In genomic region chr4:186192068-186192751, GRCh38 we compare ENCODE assay signal across 9 cellular contexts. TPM values are rescaled to one million over a fixed set of nuclear protein-coding genes. Genes with fewer than 3 reads are reported as not detected.
DNase-seq lines count a peak whose midpoint lies in the region; TF ChIP-seq lines count a peak whose summit lies in the region.
"Had no signal": no experiment of that assay in that cellular context is flagged by ENCODE, and none has a peak within 500 bp of the region (broad histone marks: within the 10 kb centered on the region; RNA-seq: fewer than 3 reads in every experiment).

No MANE protein-coding gene starts in this region.

- H3K36me3 Mint-ChIP-seq in activated naive CD4-positive, alpha-beta T cell treated with anti-CD3 and anti-CD28 coated beads, Interleukin-2, amount 50 U/mL, for 24 hours: peaks cover 16% of the 10 kb centered on the region
- H3K36me3 Mint-ChIP-seq in neural crest cell (ENCODE audit: low read depth): peaks cover 14% of the 10 kb centered on the region

- peak overlapping the region; percentile 91 for H3K4me3 Mint-ChIP-seq in activated naive CD4-positive, alpha-beta T cell treated with anti-CD3 and anti-CD28 coated beads, Interleukin-2, amount 50 U/mL, for 24 hours
- peak overlapping the region; percentile 100 for H3K4me3 Mint-ChIP-seq in neural crest cell

- peaks cover 58% of the 10 kb centered on the region for H3K4me1 Mint-ChIP-seq in activated naive CD4-positive, alpha-beta T cell treated with anti-CD3 and anti-CD28 coated beads, Interleukin-2, amount 50 U/mL, for 24 hours
- H3K4me1 Mint-ChIP-seq in neural crest cell: peaks cover 35% of the 10 kb centered on the region

- peak overlapping the region; percentile 62 for H3K4me3 ChIP-seq in HFF-Myc (replicated peaks; ENCODE audit: low read depth, low read length)

- no peaks in the 10 kb centered on the region for H3K9me3 Mint-ChIP-seq in activated naive CD4-positive, alpha-beta T cell treated with anti-CD3 and anti-CD28 coated beads, Interleukin-2, amount 50 U/mL, for 24 hours
- H3K9me3 Mint-ChIP-seq in neural crest cell: no peaks in the 10 kb centered on the region

- no peaks in the 10 kb centered on the region for H3K27me3 Mint-ChIP-seq in activated naive CD4-positive, alpha-beta T cell treated with anti-CD3 and anti-CD28 coated beads, Interleukin-2, amount 50 U/mL, for 24 hours
- no peaks in the 10 kb centered on the region for H3K27me3 Mint-ChIP-seq in neural crest cell (ENCODE audit: low read depth)

- peak; percentile 46 for DNase-seq in EL
- no peak for DNase-seq in HFF-Myc (ENCODE audit: extremely low read depth, low read depth)
- DNase-seq in NCI-H526 treated with DMSO at 0.1 percent for 48 hours (lab: John Stamatoyannopoulos, UW): peak; percentile 33
- peak; percentile 34 for DNase-seq in germinal center (ENCODE audit: low spot score)
- DNase-seq in neural crest cell (ENCODE audit: low read depth, low spot score): no peak
- no peak for DNase-seq in NCI-H524 treated with DMSO at 0.1 percent for 48 hours (lab: John Stamatoyannopoulos, UW)
- DNase-seq in NCI-H69 (lab: John Stamatoyannopoulos, UW): no peak

- peak overlapping the region; percentile 96 for H3K27ac Mint-ChIP-seq in activated naive CD4-positive, alpha-beta T cell treated with anti-CD3 and anti-CD28 coated beads, Interleukin-2, amount 50 U/mL, for 24 hours
- H3K27ac Mint-ChIP-seq in neural crest cell (ENCODE audit: unreplicated experiment): peak overlapping the region; percentile 92

- no peak for TF ChIP-seq CTCF in HFF-Myc (IDR thresholded peaks at IDR 0.05; ENCODE audit: low read depth, low read length, missing control alignments)
- no peak for TF ChIP-seq CTCF in neural crest cell (conservative IDR thresholded peaks at IDR 0.05)

RNA-seq across cellular contexts. Expression of gene CYP4V2, which starts 0.8 kb away (rescaled TPM):
- 6.4 and 7.1 TPM in 2 replicates for total RNA-seq in neural crest cell

RNA-seq across cellular contexts. Expression of gene KLKB1, which starts 35.1 kb away (rescaled TPM):
- total RNA-seq in neural crest cell: 0.36 and 0.49 TPM in 2 replicates
- total RNA-seq: glomerular endothelial cell had no signal

Comparison
In these comparisons a context has a peak if more than half of its experiments do, and no peak if none do; other contexts are left out.
1. DNase-seq: peak in EL (single experiment), NCI-H526 treated with DMSO at 0.1 percent for 48 hours (single experiment) and germinal center (single experiment); none in HFF-Myc (single experiment), neural crest cell (single experiment), NCI-H524 treated with DMSO at 0.1 percent for 48 hours (single experiment) and NCI-H69 (single experiment).